Comparison of ENCODE assay signal across 9 cellular contexts in the genomic region with DNA sequence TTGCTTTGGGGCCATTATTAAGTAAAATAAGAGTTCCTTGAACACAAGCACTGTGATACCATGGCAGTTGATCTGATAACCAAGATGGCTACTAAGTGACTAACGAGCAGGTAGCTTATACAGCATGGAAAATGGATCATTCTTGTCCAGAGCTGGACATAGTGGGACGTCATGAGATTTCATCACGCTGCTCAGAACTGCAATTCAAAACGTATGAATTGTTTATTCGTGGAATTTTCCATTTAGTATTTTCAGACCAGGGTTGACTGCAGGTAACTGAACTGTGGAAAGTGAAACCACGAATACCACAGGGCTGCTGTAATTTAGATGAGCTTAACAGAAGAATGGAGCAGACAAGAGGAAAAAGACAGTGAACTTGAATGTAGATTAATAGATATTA. TPM values are rescaled to one million over a fixed set of nuclear protein-coding genes. Genes with fewer than 3 reads are reported as not detected.
DNase-seq lines count a peak whose midpoint lies in the region; ATAC-seq and TF ChIP-seq lines count a peak whose summit lies in the region.
"Had no signal": no experiment of that assay in that cellular context is flagged by ENCODE, and none has a peak within 500 bp of the region (broad histone marks: within the 10 kb centered on the region; RNA-seq: fewer than 3 reads in every experiment).

No MANE protein-coding gene starts in this region.

- no peaks in the 10 kb centered on the region for H3K27me3 ChIP-seq in mononuclear cell (ENCODE audit: insufficient read depth, low read length)

- H3K27me3 Mint-ChIP-seq in activated CD4-positive, alpha-beta T cell treated with anti-CD3 and anti-CD28 coated beads, Interleukin-2, amount 10 ng/mL, durations not matched to agents 7 days and 5 days: no peaks in the 10 kb centered on the region

- no peaks in the 10 kb centered on the region for H3K9me3 ChIP-seq in mononuclear cell (ENCODE audit: low read depth, low read length)
- no peaks in the 10 kb centered on the region for H3K9me3 ChIP-seq in mucosa of descending colon

- peak; percentile 50 for DNase-seq in activated CD4-positive, alpha-beta T cell treated with anti-CD3 and anti-CD28 coated beads, Interleukin-2, amount 10 ng/mL, durations not matched to agents 7 days and 5 days
- DNase-seq in MV-4-11 (lab: John Stamatoyannopoulos, UW) (no peak), mucosa of descending colon (no peak), inferior parietal cortex (ENCODE audit: extremely low spot score) (no peak)
- DNase-seq: erythroblast had no signal

- no peaks in the 10 kb centered on the region for H3K4me1 ChIP-seq in mononuclear cell (ENCODE audit: insufficient read depth, low read length)
- H3K4me1 ChIP-seq in mucosa of descending colon (ENCODE audit: low read depth): no peaks in the 10 kb centered on the region

- peaks cover 65% of the 10 kb centered on the region for H3K36me3 Mint-ChIP-seq in activated CD4-positive, alpha-beta T cell treated with anti-CD3 and anti-CD28 coated beads, Interleukin-2, amount 10 ng/mL, durations not matched to agents 7 days and 5 days (ENCODE audit: low read depth)

- H3K4me3 Mint-ChIP-seq in activated CD4-positive, alpha-beta T cell treated with anti-CD3 and anti-CD28 coated beads, Interleukin-2, amount 10 ng/mL, durations not matched to agents 7 days and 5 days: peak overlapping the region; percentile 57

- H3K9me3 Mint-ChIP-seq in activated CD4-positive, alpha-beta T cell treated with anti-CD3 and anti-CD28 coated beads, Interleukin-2, amount 10 ng/mL, durations not matched to agents 7 days and 5 days: peaks cover 6% of the 10 kb centered on the region

- POLR2A ChIA-PET in activated CD4-positive, alpha-beta T cell treated with anti-CD3 and anti-CD28 coated beads, Interleukin-2, amount 10 ng/mL, durations not matched to agents 7 days and 5 days (lab: Charles Lee): no interaction called here

- intact Hi-C loops in mucosa of descending colon (cut with DNase I, micrococcal nuclease): no loop called here

- CTCF ChIA-PET in activated CD4-positive, alpha-beta T cell treated with anti-CD3 and anti-CD28 coated beads, Interleukin-2, amount 10 ng/mL, durations not matched to agents 7 days and 5 days (lab: Charles Lee): interaction anchor here (0.8 kb wide), 1 partner anchor 16 kb away, joined by 3 read pairs; no protein-coding TSS in a partner anchor

- peak; percentile 85 for ATAC-seq in GM18511 (IDR thresholded peaks at IDR 0.05; ENCODE audit: unreplicated experiment)
- ATAC-seq in HG03108 (IDR thresholded peaks at IDR 0.05; ENCODE audit: unreplicated experiment): peak; percentile 74
- ATAC-seq in mucosa of descending colon: no peak
- ATAC-seq in SK-N-SH treated with all-trans-retinoic acid at 6 μM for 48 hours: no peak

- peak overlapping the region; percentile 83 for H3K27ac Mint-ChIP-seq in activated CD4-positive, alpha-beta T cell treated with anti-CD3 and anti-CD28 coated beads, Interleukin-2, amount 10 ng/mL, durations not matched to agents 7 days and 5 days

- TF ChIP-seq CTCF in mucosa of descending colon (IDR thresholded peaks at IDR 0.05): no peak

- peak overlapping the region; percentile 19 for H3K4me3 ChIP-seq in mononuclear cell (ENCODE audit: low read length)
- no peak overlapping the region for H3K4me3 ChIP-seq in mucosa of descending colon

- H3K36me3 ChIP-seq in mucosa of descending colon (ENCODE audit: low read depth): no peaks in the 10 kb centered on the region

- peaks cover 30% of the 10 kb centered on the region for H3K4me1 Mint-ChIP-seq in activated CD4-positive, alpha-beta T cell treated with anti-CD3 and anti-CD28 coated beads, Interleukin-2, amount 10 ng/mL, durations not matched to agents 7 days and 5 days

TF ChIP-seq in SK-N-SH treated with all-trans-retinoic acid at 6 μM for 48 hours, 23 proteins besides CTCF, POLR2A, EP300 and RAD21:
- no peak for TF ChIP-seq RARB (CRISPR knock-in tag; IDR thresholded peaks at IDR 0.05)
- no peak for TF ChIP-seq PPARA (CRISPR knock-in tag; IDR thresholded peaks at IDR 0.05; ENCODE audit: borderline replicate concordance)
- no peak for TF ChIP-seq ZNF565 (CRISPR knock-in tag; conservative IDR thresholded peaks at IDR 0.05; ENCODE audit: low read depth)
- TF ChIP-seq, protein P1, sequence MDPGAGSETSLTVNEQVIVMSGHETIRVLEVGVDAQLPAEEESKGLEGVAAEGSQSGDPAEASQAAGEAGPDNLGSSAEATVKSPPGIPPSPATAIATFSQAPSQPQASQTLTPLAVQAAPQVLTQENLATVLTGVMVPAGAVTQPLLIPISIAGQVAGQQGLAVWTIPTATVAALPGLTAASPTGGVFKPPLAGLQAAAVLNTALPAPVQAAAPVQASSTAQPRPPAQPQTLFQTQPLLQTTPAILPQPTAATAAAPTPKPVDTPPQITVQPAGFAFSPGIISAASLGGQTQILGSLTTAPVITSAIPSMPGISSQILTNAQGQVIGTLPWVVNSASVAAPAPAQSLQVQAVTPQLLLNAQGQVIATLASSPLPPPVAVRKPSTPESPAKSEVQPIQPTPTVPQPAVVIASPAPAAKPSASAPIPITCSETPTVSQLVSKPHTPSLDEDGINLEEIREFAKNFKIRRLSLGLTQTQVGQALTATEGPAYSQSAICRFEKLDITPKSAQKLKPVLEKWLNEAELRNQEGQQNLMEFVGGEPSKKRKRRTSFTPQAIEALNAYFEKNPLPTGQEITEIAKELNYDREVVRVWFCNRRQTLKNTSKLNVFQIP (CRISPR knock-in tag; IDR thresholded peaks at IDR 0.05; ENCODE audit: borderline replicate concordance, low read depth): no peak
- TF ChIP-seq ISL1 (CRISPR knock-in tag; IDR thresholded peaks at IDR 0.05): no peak
- TF ChIP-seq, protein P2, sequence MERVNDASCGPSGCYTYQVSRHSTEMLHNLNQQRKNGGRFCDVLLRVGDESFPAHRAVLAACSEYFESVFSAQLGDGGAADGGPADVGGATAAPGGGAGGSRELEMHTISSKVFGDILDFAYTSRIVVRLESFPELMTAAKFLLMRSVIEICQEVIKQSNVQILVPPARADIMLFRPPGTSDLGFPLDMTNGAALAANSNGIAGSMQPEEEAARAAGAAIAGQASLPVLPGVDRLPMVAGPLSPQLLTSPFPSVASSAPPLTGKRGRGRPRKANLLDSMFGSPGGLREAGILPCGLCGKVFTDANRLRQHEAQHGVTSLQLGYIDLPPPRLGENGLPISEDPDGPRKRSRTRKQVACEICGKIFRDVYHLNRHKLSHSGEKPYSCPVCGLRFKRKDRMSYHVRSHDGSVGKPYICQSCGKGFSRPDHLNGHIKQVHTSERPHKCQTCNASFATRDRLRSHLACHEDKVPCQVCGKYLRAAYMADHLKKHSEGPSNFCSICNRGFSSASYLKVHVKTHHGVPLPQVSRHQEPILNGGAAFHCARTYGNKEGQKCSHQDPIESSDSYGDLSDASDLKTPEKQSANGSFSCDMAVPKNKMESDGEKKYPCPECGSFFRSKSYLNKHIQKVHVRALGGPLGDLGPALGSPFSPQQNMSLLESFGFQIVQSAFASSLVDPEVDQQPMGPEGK (CRISPR knock-in tag; IDR thresholded peaks at IDR 0.05; ENCODE audit: borderline replicate concordance): no peak
- TF ChIP-seq, protein P3, sequence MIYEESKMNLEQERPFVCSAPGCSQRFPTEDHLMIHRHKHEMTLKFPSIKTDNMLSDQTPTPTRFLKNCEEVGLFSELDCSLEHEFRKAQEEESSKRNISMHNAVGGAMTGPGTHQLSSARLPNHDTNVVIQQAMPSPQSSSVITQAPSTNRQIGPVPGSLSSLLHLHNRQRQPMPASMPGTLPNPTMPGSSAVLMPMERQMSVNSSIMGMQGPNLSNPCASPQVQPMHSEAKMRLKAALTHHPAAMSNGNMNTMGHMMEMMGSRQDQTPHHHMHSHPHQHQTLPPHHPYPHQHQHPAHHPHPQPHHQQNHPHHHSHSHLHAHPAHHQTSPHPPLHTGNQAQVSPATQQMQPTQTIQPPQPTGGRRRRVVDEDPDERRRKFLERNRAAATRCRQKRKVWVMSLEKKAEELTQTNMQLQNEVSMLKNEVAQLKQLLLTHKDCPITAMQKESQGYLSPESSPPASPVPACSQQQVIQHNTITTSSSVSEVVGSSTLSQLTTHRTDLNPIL (CRISPR knock-in tag; IDR thresholded peaks at IDR 0.05; ENCODE audit: low read depth): no peak
- TF ChIP-seq TCF4 (CRISPR knock-in tag; IDR thresholded peaks at IDR 0.05; ENCODE audit: borderline replicate concordance): no peak
- no peak for TF ChIP-seq SNAI2 (CRISPR knock-in tag; IDR thresholded peaks at IDR 0.05)
- TF ChIP-seq TOX (CRISPR knock-in tag; IDR thresholded peaks at IDR 0.05; ENCODE audit: borderline replicate concordance): no peak
- TF ChIP-seq OSR1 (CRISPR knock-in tag; IDR thresholded peaks at IDR 0.05): no peak
- TF ChIP-seq CSDC2 (CRISPR knock-in tag; IDR thresholded peaks at IDR 0.05): no peak

RNA-seq across cellular contexts. Expression of gene CCDC18, which starts 38.9 kb away (rescaled TPM):
- 10 to 100 TPM; 31.3 to 33.1 TPM for total RNA-seq in activated CD4-positive, alpha-beta T cell treated with anti-CD3 and anti-CD28 coated beads, Interleukin-2, amount 10 ng/mL, durations not matched to agents 7 days and 5 days
- 7.6 TPM for total RNA-seq in mononuclear cell
- total RNA-seq in mucosa of descending colon: 1 to 10 TPM; 2.7 to 7.7 (median 3.2) TPM

RNA-seq across cellular contexts. Expression of gene TMED5, which starts 39.2 kb away (rescaled TPM):
- total RNA-seq in activated CD4-positive, alpha-beta T cell treated with anti-CD3 and anti-CD28 coated beads, Interleukin-2, amount 10 ng/mL, durations not matched to agents 7 days and 5 days: 10 to 100 TPM; 42.6 to 44.7 TPM
- total RNA-seq in mononuclear cell: 93.1 TPM
- total RNA-seq in mucosa of descending colon: 10 to 100 TPM; 45.1 to 47.6 (median 45.7) TPM

Comparison
In these comparisons a context has a peak if more than half of its experiments do, and no peak if none do; other contexts are left out.
1. ATAC-seq: peak in GM18511 (single experiment) and HG03108 (single experiment); none in mucosa of descending colon (single experiment) and SK-N-SH treated with all-trans-retinoic acid at 6 μM for 48 hours (single experiment).